ENCODE assay signal across 10 cellular contexts in the genomic region with DNA sequence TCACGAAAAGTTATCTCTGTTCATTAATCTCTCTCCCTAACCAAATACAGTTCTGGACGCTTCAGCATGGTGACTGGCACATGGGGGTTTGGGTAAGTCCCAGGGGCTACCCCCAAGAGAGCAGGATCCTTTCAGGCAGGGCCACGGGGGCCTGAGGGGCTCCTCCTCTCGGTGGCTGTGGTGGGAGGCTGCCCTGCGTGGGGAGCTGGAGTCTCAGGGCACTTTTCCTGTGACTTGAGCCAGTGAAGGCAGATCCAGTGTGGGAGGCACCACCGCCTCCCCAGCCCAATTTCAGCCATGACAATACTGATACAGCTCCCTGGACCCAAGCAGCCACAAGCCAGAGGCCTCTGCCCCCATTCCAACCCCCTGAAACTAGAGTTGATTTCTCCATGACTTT. TPM values are rescaled to one million over a fixed set of nuclear protein-coding genes. Genes with fewer than 3 reads are reported as not detected.
DNase-seq lines count a peak whose midpoint lies in the region; ATAC-seq and TF ChIP-seq lines count a peak whose summit lies in the region.
"Had no signal": no experiment of that assay in that cellular context is flagged by ENCODE, and none has a peak within 500 bp of the region (broad histone marks: within the 10 kb centered on the region; RNA-seq: fewer than 3 reads in every experiment).

No MANE protein-coding gene starts in this region.

- peaks cover 37% of the 10 kb centered on the region for H3K4me1 ChIP-seq in ACC112 (ENCODE audit: control insufficient read depth, insufficient read depth, low read length, unreplicated experiment)
- H3K4me1 ChIP-seq: Caco-2 had no signal

- peak overlapping the region; percentile 97; the same call in 1 of the 2 replicates for H3K27ac ChIP-seq in ACC112 (ENCODE audit: low read depth, low read length)

- H3K27me3 ChIP-seq in ACC112 (ENCODE audit: insufficient read depth, low read length) = no peaks in the 10 kb centered on the region

- POLR2A ChIA-PET in naive thymus-derived CD8-positive, alpha-beta T cell (lab: Charles Lee) = interaction anchor here (0.7 to 2.4 kb wide), 8 partner anchors 32 to 134 kb away, joined by 3 to 8 read pairs (median 4); a partner anchor contains a TSS

- H3K79me2 ChIP-seq in ACC112 (ENCODE audit: control insufficient read depth, insufficient read depth, low read length, unreplicated experiment) = peaks cover 37% of the 10 kb centered on the region

- peak; percentile 76 for DNase-seq in GM13977 (ENCODE audit: low spot score)
- DNase-seq in activated naive CD4-positive, alpha-beta T cell treated with anti-CD3 and anti-CD28 coated beads, Interleukin-2, amount 50 U/mL, for 16 hours = peak; percentile 10
- no peak for DNase-seq in naive thymus-derived CD8-positive, alpha-beta T cell
- DNase-seq in NCI-H1048 (lab: John Stamatoyannopoulos, UW) = no peak
- DNase-seq: Caco-2, small intestine had no signal

- H3K4me1 Mint-ChIP-seq in naive thymus-derived CD8-positive, alpha-beta T cell = peaks cover 8 to 32% (median 25%) of the 10 kb centered on the region in 4 donors

- H3K36me3 Mint-ChIP-seq in naive thymus-derived CD8-positive, alpha-beta T cell = peaks cover 0 to 3% (median 0%) of the 10 kb centered on the region in 3 donors

- H3K36me3 ChIP-seq in ACC112 (ENCODE audit: insufficient read depth, low read length) = no peaks in the 10 kb centered on the region

- H3K4me3 Mint-ChIP-seq in naive thymus-derived CD8-positive, alpha-beta T cell = peak overlapping the region; percentile 47 to 90 (median 70)

- peak overlapping the region in 8 of 10 donors; percentile 44 to 88 (median 62) for H3K27ac Mint-ChIP-seq in naive thymus-derived CD8-positive, alpha-beta T cell

- no peak overlapping the region for H2AFZ ChIP-seq in ACC112 (ENCODE audit: low read length, unreplicated experiment)

- ATAC-seq in naive thymus-derived CD8-positive, alpha-beta T cell = no peak
- ATAC-seq in HG02885 (IDR thresholded peaks at IDR 0.05; ENCODE audit: poor library complexity, unreplicated experiment) (no peak), GM21825 (IDR thresholded peaks at IDR 0.05; ENCODE audit: unreplicated experiment) (no peak), GM19328 (IDR thresholded peaks at IDR 0.05; ENCODE audit: unreplicated experiment) (no peak)

- H3K9me3 Mint-ChIP-seq in naive thymus-derived CD8-positive, alpha-beta T cell = no peaks in the 10 kb centered on the region

- in situ Hi-C loops in GM13977 (cut with MboI; ENCODE audit: low pct_unique_long_range_greater_than_20kb, low sequenced_read_pairs, unreplicated experiment) = no loop called here

- H3K4me3 ChIP-seq in ACC112 (ENCODE audit: low read depth, low read length) = no peak overlapping the region

- TF ChIP-seq CTCF in GM13977 (IDR thresholded peaks at IDR 0.05; ENCODE audit: extremely low read depth, insufficient read depth, missing control alignments) = no peak

- no peaks in the 10 kb centered on the region for H3K27me3 Mint-ChIP-seq in naive thymus-derived CD8-positive, alpha-beta T cell

RNA-seq across cellular contexts. Expression of a gene that starts 1.0 kb away (rescaled TPM):
- 10 to 100 TPM; 69.7 to 82.4 TPM for total RNA-seq in naive thymus-derived CD8-positive, alpha-beta T cell
- 1 to 10 TPM in 2 of 3 donors, under 1 TPM in 1; 0.68 to 2.3 (median 1.0) TPM for polyA plus RNA-seq in naive thymus-derived CD8-positive, alpha-beta T cell

RNA-seq across cellular contexts. Expression of a gene that starts 30.6 kb away (rescaled TPM):
- 10 to 100 TPM; 91.5 to 96.0 TPM for total RNA-seq in naive thymus-derived CD8-positive, alpha-beta T cell
- polyA plus RNA-seq in naive thymus-derived CD8-positive, alpha-beta T cell = 10 to 100 TPM; 12.3 to 43.9 (median 20.3) TPM

Comparison
In these comparisons a context has a peak if more than half of its experiments do, and no peak if none do; other contexts are left out.
1. DNase-seq: peak in GM13977 (single experiment) and activated naive CD4-positive, alpha-beta T cell treated with anti-CD3 and anti-CD28 coated beads, Interleukin-2, amount 50 U/mL, for 16 hours (single experiment); none in naive thymus-derived CD8-positive, alpha-beta T cell (0 of 10) and NCI-H1048 (single experiment).